1 cellular context compared by ENCODE assay signal in genomic region chr11:72788250-72788649, GRCh38.
TF ChIP-seq lines count a peak whose summit lies in the region.

No MANE protein-coding gene starts in this region.

TF ChIP-seq in H1, 55 proteins besides CTCF, POLR2A, EP300 and RAD21:
- TF ChIP-seq ASH2L (IDR thresholded peaks at IDR 0.05; ENCODE audit: low read length) (no peak), TCF12 (IDR thresholded peaks at IDR 0.05; ENCODE audit: low read depth, low read length) (no peak), YY1 (IDR thresholded peaks at IDR 0.05; ENCODE audit: low read depth, low read length) (no peak), EZH2 (IDR thresholded peaks at IDR 0.05; ENCODE audit: low read depth, low read length, severe bottlenecking) (no peak), MAX (IDR thresholded peaks at IDR 0.05) (no peak), CBX5 (IDR thresholded peaks at IDR 0.05; ENCODE audit: low read depth, low read length) (no peak)
